Comparison of ENCODE assay signal across 1 cellular context in the genomic region with DNA sequence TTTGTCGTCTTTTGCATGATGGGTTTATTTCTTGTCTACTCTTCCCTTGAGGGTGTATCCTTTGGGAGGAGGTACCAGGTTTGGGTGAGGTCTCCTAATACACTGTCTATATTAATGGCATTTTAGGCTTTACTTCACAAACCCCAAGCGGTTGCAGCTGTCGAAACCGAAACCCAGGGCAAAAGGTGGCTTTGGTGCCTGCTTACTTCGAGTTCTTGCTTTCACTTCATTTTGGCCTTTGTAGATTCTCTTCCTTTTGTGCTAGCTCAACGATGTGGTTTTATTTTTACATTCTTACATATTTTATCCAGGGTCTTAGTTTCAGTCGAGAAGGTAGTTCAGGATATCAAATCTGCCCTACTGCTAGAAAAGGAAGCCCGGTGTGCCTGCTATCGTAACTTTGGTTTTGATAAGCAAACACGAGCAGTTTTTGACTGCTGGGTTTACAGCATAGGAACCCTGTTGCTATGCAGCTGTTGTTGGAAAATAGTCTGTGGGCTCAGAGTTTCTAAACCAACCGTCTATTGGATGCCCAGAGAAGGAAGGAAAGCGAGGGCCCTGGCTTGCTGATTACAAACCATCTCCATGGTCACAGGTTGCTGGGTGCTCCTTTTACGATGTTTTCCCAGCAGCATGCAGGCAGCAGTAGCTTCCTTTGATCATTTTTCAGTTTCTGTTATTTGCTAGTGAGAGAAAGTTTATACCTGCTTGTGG.
TF ChIP-seq lines count a peak whose summit lies in the region.

No MANE protein-coding gene starts in this region.

TF ChIP-seq in HEK293, 187 proteins besides CTCF, POLR2A, EP300 and RAD21 (continued from another document):
- TF ChIP-seq KLF8 (tag by site-specific recombination; IDR thresholded peaks at IDR 0.05) (no peak), FEZF1 (tag by site-specific recombination; IDR thresholded peaks at IDR 0.05) (peak; percentile 87), SCRT2 (tag by site-specific recombination; IDR thresholded peaks at IDR 0.05) (peak; percentile 79), MYNN (tag by site-specific recombination; IDR thresholded peaks at IDR 0.05; ENCODE audit: borderline replicate concordance) (peak; percentile 51; the same call in 1 of the 2 replicates), TCF7L2 (IDR thresholded peaks at IDR 0.05; ENCODE audit: borderline replicate concordance, low read depth, low read length) (peak; percentile 55; the same call in 1 of the 2 replicates), ZNF561 (tag by site-specific recombination; IDR thresholded peaks at IDR 0.05; ENCODE audit: borderline replicate concordance) (0 out of 2 replicates have a peak, but pooled peaks have one; percentile 23), ZNF610 (tag by site-specific recombination; IDR thresholded peaks at IDR 0.05; ENCODE audit: borderline replicate concordance) (no peak)
